ENCODE assay signal across 8 cellular contexts in genomic region chr16:89971495-89972243, GRCh38. TPM values are rescaled to one million over a fixed set of nuclear protein-coding genes. Genes with fewer than 3 reads are reported as not detected.
DNase-seq lines count a peak whose midpoint lies in the region; ATAC-seq and TF ChIP-seq lines count a peak whose summit lies in the region.

No MANE protein-coding gene starts in this region.

- TF ChIP-seq CTCF in colonic mucosa (IDR thresholded peaks at IDR 0.05) = no peak

- H3K27ac ChIP-seq in colonic mucosa = peak overlapping the region; percentile 93
- peak overlapping the region; percentile 97 for H3K27ac ChIP-seq in muscle layer of colon (ENCODE audit: low read depth, low read length)

- peak; percentile 40 for DNase-seq in MV-4-11 (lab: John Stamatoyannopoulos, UW)
- DNase-seq in colonic mucosa = no peak
- DNase-seq in H4 (ENCODE audit: low spot score) = no peak
- DNase-seq in NAMALWA (ENCODE audit: low spot score) = no peak
- no peak for DNase-seq in Kasumi-1 (lab: John Stamatoyannopoulos, UW)

- peak overlapping the region; percentile 91 to 96 for H3K9ac ChIP-seq in colonic mucosa (ENCODE audit: low read depth in 2 of 2, low read length in 2 of 2)
- H3K9ac ChIP-seq in muscle layer of colon (ENCODE audit: low read length) = peak overlapping the region; percentile 82

- H3K36me3 ChIP-seq in colonic mucosa (no peaks in the 10 kb centered on the region), muscle layer of colon (ENCODE audit: insufficient read depth, low read length) (no peaks in the 10 kb centered on the region)

- H3K27me3 ChIP-seq in colonic mucosa (no peaks in the 10 kb centered on the region), muscle layer of colon (ENCODE audit: control insufficient read depth in 1 of 2, insufficient read depth in 2 of 2, low read length in 2 of 2) (no peaks in the 10 kb centered on the region)

- intact Hi-C loops in colonic mucosa (cut with DNase I) = no loop called here

- no peaks in the 10 kb centered on the region for H3K9me3 ChIP-seq in colonic mucosa
- no peaks in the 10 kb centered on the region for H3K9me3 ChIP-seq in muscle layer of colon (ENCODE audit: low read length)

- H3K4me3 ChIP-seq in colonic mucosa = peak overlapping the region; percentile 98
- H3K4me3 ChIP-seq in muscle layer of colon (ENCODE audit: low read depth in 1 of 2, low read length in 2 of 2) = peak overlapping the region; percentile 92 to 99

- H3K4me1 ChIP-seq in colonic mucosa (peaks cover 15% of the 10 kb centered on the region), muscle layer of colon (ENCODE audit: insufficient read depth, low read length) (peaks cover 20% of the 10 kb centered on the region)

- ATAC-seq in GM19467 (IDR thresholded peaks at IDR 0.05; ENCODE audit: unreplicated experiment) = peak; percentile 1
- ATAC-seq in GM18873 (IDR thresholded peaks at IDR 0.05; ENCODE audit: low FRiP score, unreplicated experiment) = no peak

RNA-seq across cellular contexts. Expression of gene DEF8, which starts 23.1 kb away (rescaled TPM):
- total RNA-seq in colonic mucosa = 10 to 100 TPM; 24.5 to 28.5 TPM
- total RNA-seq in H4 (2014; rRNA removed; shearing (Covaris generic)) = 53.9 and 68.6 TPM in 2 replicates

RNA-seq across cellular contexts. Expression of gene DBNDD1, which starts 47.6 kb away (rescaled TPM):
- 1 to 10 TPM; 2.2 to 5.5 TPM for total RNA-seq in colonic mucosa
- total RNA-seq in H4 (2014; rRNA removed; shearing (Covaris generic)) = 8.7 and 11.7 TPM in 2 replicates

RNA-seq across cellular contexts. Expression of gene TUBB3, which starts 48.5 kb away (rescaled TPM):
- total RNA-seq in colonic mucosa = 1 to 10 TPM; 3.2 to 8.0 TPM
- total RNA-seq in H4 (2014; rRNA removed; shearing (Covaris generic)) = 217 and 304 TPM in 2 replicates

RNA-seq across cellular contexts. Expression of gene MC1R, which starts 53.0 kb away (rescaled TPM):
- total RNA-seq in colonic mucosa = 1 to 10 TPM; 1.6 to 3.4 TPM
- total RNA-seq in H4 (2014; rRNA removed; shearing (Covaris generic)) = 1.1 and 1.8 TPM in 2 replicates

Comparison
In these comparisons a context has a peak if more than half of its experiments do, and no peak if none do; other contexts are left out.
1. RNA of gene TUBB3, which starts 48.5 kb away (total RNA-seq): 217 to 304 TPM in H4; 3.2 to 8.0 TPM in colonic mucosa; every median in the first group is over 10 times any median in the second.